ENCODE assay signal across 11 cellular contexts in genomic region chr9:278651-279050, GRCh38.
DNase-seq lines count a peak whose midpoint lies in the region; ATAC-seq, FAIRE-seq and TF ChIP-seq lines count a peak whose summit lies in the region.
"Had no signal": no experiment of that assay in that cellular context is flagged by ENCODE, and none has a peak within 500 bp of the region (broad histone marks: within the 10 kb centered on the region; RNA-seq: fewer than 3 reads in every experiment).

No MANE protein-coding gene starts in this region.

- H3K27me3 ChIP-seq in neutrophil = no peaks in the 10 kb centered on the region

- no peaks in the 10 kb centered on the region for H3K9me3 ChIP-seq in neutrophil

- H3K4me1 ChIP-seq in neutrophil (ENCODE audit: control insufficient read depth in 1 of 2, insufficient read depth in 1 of 2, low read depth in 1 of 2, low read length in 1 of 2) = peaks cover 63 to 82% of the 10 kb centered on the region in 2 experiments

- TF ChIP-seq POLR2A in GM12891 (IDR thresholded peaks at IDR 0.05; ENCODE audit: low read depth, low read length) = peak; percentile 32; the same call in 1 of the 2 replicates

- no peak for TF ChIP-seq CTCF in neutrophil (IDR thresholded peaks at IDR 0.05)

- H3K36me3 ChIP-seq in neutrophil = peaks cover 69% of the 10 kb centered on the region

- no peak overlapping the region for H3K4me3 ChIP-seq in neutrophil (ENCODE audit: low read depth in 1 of 2, low read length in 1 of 2)

- ATAC-seq in HG03108 (IDR thresholded peaks at IDR 0.05; ENCODE audit: unreplicated experiment) (peak; percentile 57), HG03521 (IDR thresholded peaks at IDR 0.05; ENCODE audit: unreplicated experiment) (no peak), HG02970 (IDR thresholded peaks at IDR 0.05; ENCODE audit: low FRiP score, unreplicated experiment) (no peak)

- peak overlapping the region; percentile 99 for H3K27ac ChIP-seq in neutrophil
- H3K27ac ChIP-seq: HL-60 had no signal

- no peak for DNase-seq in GM12891 (ENCODE audit: insufficient read length, low spot score)
- peak; percentile 58 to 65 for DNase-seq in activated T-cell treated with anti-CD3 and anti-CD28 coated beads, Interleukin-2, amount 50 U/mL, for 48 hours
- no peak for DNase-seq in NCI-H1092 treated with DMSO at 0.1 percent for 48 hours (lab: John Stamatoyannopoulos, UW)
- no peak for DNase-seq in midbrain (lab: John Stamatoyannopoulos, UW)
- DNase-seq: amniotic stem cell, NCI-H2107 had no signal

- peak; percentile 85 for FAIRE-seq in GM12891 (lab: Jason Lieb, UNC)

TF ChIP-seq in GM12891, 5 proteins besides CTCF, POLR2A, EP300 and RAD21:
- no peak for TF ChIP-seq PAX5 (IDR thresholded peaks at IDR 0.05; ENCODE audit: insufficient read depth, low read length, severe bottlenecking)
- no peak for TF ChIP-seq SPI1 (IDR thresholded peaks at IDR 0.05; ENCODE audit: low read depth, low read length)
- no peak for TF ChIP-seq TAF1 (IDR thresholded peaks at IDR 0.05; ENCODE audit: low read depth, low read length)
- no peak for TF ChIP-seq POU2F2 (IDR thresholded peaks at IDR 0.05; ENCODE audit: low read depth, low read length)
- no peak for TF ChIP-seq POLR2AphosphoS5 (IDR thresholded peaks at IDR 0.05; ENCODE audit: low read depth, low read length)

Comparison
In these comparisons a context has a peak if more than half of its experiments do, and no peak if none do; other contexts are left out.
1. DNase-seq: peak in activated T-cell treated with anti-CD3 and anti-CD28 coated beads, Interleukin-2, amount 50 U/mL, for 48 hours (2 of 2); none in GM12891 (single experiment), NCI-H1092 treated with DMSO at 0.1 percent for 48 hours (single experiment) and midbrain (single experiment).